In the genomic region with DNA sequence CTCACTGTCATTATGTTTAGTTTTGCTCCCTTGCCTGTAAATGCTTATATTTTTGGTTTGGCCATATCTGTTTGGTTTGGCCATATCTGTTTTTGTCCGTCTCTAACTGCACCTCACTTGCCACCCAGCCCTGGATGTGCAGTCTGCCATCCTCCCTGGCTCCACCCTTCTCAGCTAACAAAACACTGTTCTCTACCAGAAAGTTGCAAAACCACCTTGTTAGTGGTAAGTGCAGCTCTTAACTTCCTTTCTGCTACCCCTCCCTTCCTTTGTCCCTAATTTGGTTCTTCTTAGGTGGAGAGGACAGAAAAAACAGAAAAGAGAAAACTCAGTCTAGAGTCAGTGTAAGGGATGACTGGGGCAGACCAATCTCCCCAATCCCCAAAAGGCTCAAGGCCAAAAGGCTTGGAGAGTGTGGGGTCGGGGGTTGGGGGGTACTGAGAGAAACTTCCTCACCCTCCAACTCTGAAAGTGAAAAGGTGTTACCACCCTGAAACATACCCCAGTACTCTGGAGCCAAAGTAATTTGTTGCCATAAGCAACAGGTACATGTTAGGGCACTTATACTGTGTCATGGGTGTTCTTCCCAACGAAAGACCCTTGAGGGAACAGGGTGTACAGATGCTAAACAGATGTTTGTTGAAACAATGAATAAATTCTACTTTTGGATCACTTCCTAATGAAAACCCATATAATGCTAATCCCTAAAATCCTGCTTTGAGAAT, we compare ENCODE assay signal across 10 cellular contexts. TPM values are rescaled to one million over a fixed set of nuclear protein-coding genes. Genes with fewer than 3 reads are reported as not detected.
DNase-seq lines count a peak whose midpoint lies in the region; ATAC-seq and TF ChIP-seq lines count a peak whose summit lies in the region.
"Had no signal": no experiment of that assay in that cellular context is flagged by ENCODE, and none has a peak within 500 bp of the region (broad histone marks: within the 10 kb centered on the region; RNA-seq: fewer than 3 reads in every experiment).

No MANE protein-coding gene starts in this region.

- H3K27me3 Mint-ChIP-seq in CD8-positive, alpha-beta T cell (ENCODE audit: low read depth), result no peaks in the 10 kb centered on the region
- H3K27me3 Mint-ChIP-seq in GM23338 (ENCODE audit: insufficient read depth, low read depth, poor library complexity), result peaks cover 2% of the 10 kb centered on the region
- no peaks in the 10 kb centered on the region for H3K27me3 Mint-ChIP-seq in T-helper 17 cell

- peak in 6 of 7 experiments; percentile 48 to 75 (median 61) for DNase-seq in CD8-positive, alpha-beta T cell
- DNase-seq in GM23338 (ENCODE audit: low spot score) (no peak), T-helper 17 cell (peak in 1 of 3 donors; percentile 43), NCI-H524 (lab: John Stamatoyannopoulos, UW) (no peak), MG63 (no peak), NCI-H2107 treated with DMSO at 0.1 percent for 48 hours (lab: John Stamatoyannopoulos, UW; ENCODE audit: unreplicated experiment) (no peak)
- no peak for DNase-seq in effector CD8-positive, alpha-beta T cell (lab: John Stamatoyannopoulos, UW)
- DNase-seq: head of caudate nucleus had no signal

- H3F3A ChIP-seq in GM23338 (replicated peaks; ENCODE audit: low read depth), result 0 out of 2 replicates have a peak, but pooled peaks cover 4% of the 10 kb centered on the region

- H3K4me3 ChIP-seq in CD8-positive, alpha-beta T cell (ENCODE audit: low read depth, low read length), result peak overlapping the region; percentile 26
- H3K4me3 ChIP-seq in GM23338 (no peak overlapping the region), iPS-20b (ENCODE audit: low read length) (no peak overlapping the region), MG63 (no peak overlapping the region)

- H3K27me3 ChIP-seq in CD8-positive, alpha-beta T cell (ENCODE audit: insufficient read depth, low read length), result no peaks in the 10 kb centered on the region
- no peaks in the 10 kb centered on the region for H3K27me3 ChIP-seq in GM23338 (ENCODE audit: insufficient read depth)
- H3K27me3 ChIP-seq in iPS-20b (ENCODE audit: insufficient read depth, low read length), result no peaks in the 10 kb centered on the region
- no peaks in the 10 kb centered on the region; the same call in 1 of the 2 replicates for H3K27me3 ChIP-seq in MG63

- H3K36me3 Mint-ChIP-seq in CD8-positive, alpha-beta T cell, result peaks cover 58% of the 10 kb centered on the region
- H3K36me3 Mint-ChIP-seq in GM23338 (ENCODE audit: low read depth), result no peaks in the 10 kb centered on the region
- H3K36me3 Mint-ChIP-seq in T-helper 17 cell (ENCODE audit: low read depth), result peaks cover 19% of the 10 kb centered on the region

- H3K9me2 ChIP-seq in GM23338 (ENCODE audit: insufficient read depth), result 0 out of 2 replicates have a peak, but pooled peaks cover 2% of the 10 kb centered on the region

- TF ChIP-seq CTCF in CD8-positive, alpha-beta T cell (IDR thresholded peaks at IDR 0.05), result no peak
- TF ChIP-seq CTCF in GM23338 (conservative IDR thresholded peaks at IDR 0.05; ENCODE audit: low read depth in 2 of 2), result no peak

- no peaks in the 10 kb centered on the region for H3K79me2 ChIP-seq in GM23338 (replicated peaks; ENCODE audit: insufficient read depth)

- H3K4me2 ChIP-seq in GM23338, result peak overlapping the region; percentile 58

- H4K20me1 ChIP-seq in GM23338 (replicated peaks; ENCODE audit: insufficient read depth), result no peaks in the 10 kb centered on the region

- H3K4me1 ChIP-seq in CD8-positive, alpha-beta T cell (ENCODE audit: insufficient read depth, low read length), result peaks cover 61% of the 10 kb centered on the region
- H3K4me1 ChIP-seq in GM23338 (ENCODE audit: insufficient read depth), result peaks cover 19% of the 10 kb centered on the region
- H3K4me1 ChIP-seq in iPS-20b (ENCODE audit: insufficient read depth, low read length), result peaks cover 18% of the 10 kb centered on the region

- no peaks in the 10 kb centered on the region for H3K9me3 Mint-ChIP-seq in CD8-positive, alpha-beta T cell
- H3K9me3 Mint-ChIP-seq in GM23338, result no peaks in the 10 kb centered on the region; the same call in 2 of the 3 replicates

- POLR2A ChIA-PET in CD8-positive, alpha-beta T cell (lab: Charles Lee), result interaction anchor here (0.6 to 3.0 kb wide), 15 partner anchors 9 to 554 kb away, joined by 3 to 19 read pairs (median 4); a partner anchor contains a TSS

- H3K9ac ChIP-seq in iPS-20b (ENCODE audit: low read depth, low read length), result no peak overlapping the region

- peaks cover 5% of the 10 kb centered on the region for H3K36me3 ChIP-seq in CD8-positive, alpha-beta T cell (ENCODE audit: insufficient read depth, low read length)
- H3K36me3 ChIP-seq in GM23338 (ENCODE audit: insufficient read depth) (no peaks in the 10 kb centered on the region), iPS-20b (ENCODE audit: insufficient read depth, low read depth, low read length) (no peaks in the 10 kb centered on the region), MG63 (no peaks in the 10 kb centered on the region)

- peak; percentile 75 for ATAC-seq in CD8-positive, alpha-beta T cell
- ATAC-seq in GM23338, result no peak
- peak; percentile 84 for ATAC-seq in T-helper 17 cell

- intact Hi-C loops in CD8-positive, alpha-beta T cell (cut with DNase I, micrococcal nuclease), result loop anchor here (1.0 to 5.0 kb wide), 4 partner anchors 8 to 753 kb away; a partner anchor contains a TSS

- peak overlapping the region; percentile 89 for H2AFZ ChIP-seq in GM23338

- peak overlapping the region; percentile 75 for H3K4me3 Mint-ChIP-seq in CD8-positive, alpha-beta T cell
- H3K4me3 Mint-ChIP-seq in GM23338 (no peak overlapping the region; the same call in 2 of the 3 replicates), T-helper 17 cell (peak overlapping the region; percentile 88)

- H3K9me3 ChIP-seq in CD8-positive, alpha-beta T cell (ENCODE audit: low read length), result no peaks in the 10 kb centered on the region
- H3K9me3 ChIP-seq in T-helper 17 cell (ENCODE audit: control insufficient read depth, low read length, poor library complexity, severe bottlenecking) (no peaks in the 10 kb centered on the region), iPS-20b (ENCODE audit: insufficient read depth, low read depth, low read length) (no peaks in the 10 kb centered on the region), MG63 (no peaks in the 10 kb centered on the region)

- H3K27ac Mint-ChIP-seq in CD8-positive, alpha-beta T cell, result peak overlapping the region; percentile 95
- no peak overlapping the region for H3K27ac Mint-ChIP-seq in GM23338
- peak overlapping the region; percentile 98 for H3K27ac Mint-ChIP-seq in T-helper 17 cell

- peaks cover 77% of the 10 kb centered on the region for H3K4me1 Mint-ChIP-seq in CD8-positive, alpha-beta T cell (ENCODE audit: low read depth)
- H3K4me1 Mint-ChIP-seq in GM23338 (peaks cover 24% of the 10 kb centered on the region), T-helper 17 cell (peaks cover 68% of the 10 kb centered on the region)

- CTCF ChIA-PET in CD8-positive, alpha-beta T cell (lab: Charles Lee), result interaction anchor here (0.5 to 7.8 kb wide), 5 partner anchors 9 to 146 kb away, joined by 3 to 61 read pairs (median 5); no protein-coding TSS in a partner anchor

- peak overlapping the region; percentile 56 for H3K27ac ChIP-seq in CD8-positive, alpha-beta T cell (ENCODE audit: low read depth, low read length)
- H3K27ac ChIP-seq in GM23338 (ENCODE audit: low read depth) (0 out of 2 replicates have a peak overlapping the region, but pooled peaks have one; percentile 60), iPS-20b (ENCODE audit: low read length) (peak overlapping the region; percentile 76)

TF ChIP-seq in GM23338, 12 proteins besides CTCF, POLR2A, EP300 and RAD21:
- TF ChIP-seq NANOG (IDR thresholded peaks at IDR 0.05; ENCODE audit: borderline replicate concordance) (no peak), ZNF331 (CRISPR knock-in tag; IDR thresholded peaks at IDR 0.05; ENCODE audit: low read depth) (no peak)

RNA-seq across cellular contexts. Expression of a gene that starts 5.0 kb away (rescaled TPM):
- 100 to 1,000 TPM; 115 to 125 TPM for total RNA-seq in CD8-positive, alpha-beta T cell
- total RNA-seq in GM23338 (2014; rRNA removed; shearing (Covaris generic)), result 0.23 TPM in 1 of 2 replicates, not detected in the other
- 0.17 TPM in 1 of 2 replicates, not detected in the other for polyA plus RNA-seq in GM23338 (2016; fragmentation: Nextera tagmentation; extraction: Ambion mirVana)
- 100 to 1,000 TPM; 216 to 233 TPM for total RNA-seq in T-helper 17 cell
- total RNA-seq in MG63 (2014; rRNA removed; shearing (Covaris generic); ENCODE audit: low replicate concordance), result not detected in 2 replicates
- total RNA-seq: LHCN-M2 had no signal

RNA-seq across cellular contexts. Expression of a gene that starts 27.5 kb away (rescaled TPM):
- total RNA-seq in CD8-positive, alpha-beta T cell, result under 1 TPM in 1 of 2 experiments, not detected in 1; 0.79 TPM
- total RNA-seq in GM23338 (2014; rRNA removed; shearing (Covaris generic)), result not detected in 2 replicates
- not detected in 2 replicates for polyA plus RNA-seq in GM23338 (2016; fragmentation: Nextera tagmentation; extraction: Ambion mirVana)
- total RNA-seq in T-helper 17 cell, result under 1 TPM in 1 of 2 donors, not detected in 1; 0.50 TPM
- not detected in 2 replicates for total RNA-seq in MG63 (2014; rRNA removed; shearing (Covaris generic); ENCODE audit: low replicate concordance)
- total RNA-seq: LHCN-M2 had no signal

RNA-seq across cellular contexts. Expression of a gene that starts 48.8 kb away (rescaled TPM):
- total RNA-seq in CD8-positive, alpha-beta T cell, result 1 to 10 TPM; 1.9 to 2.3 TPM
- total RNA-seq in GM23338 (2014; rRNA removed; shearing (Covaris generic)), result 7.1 and 8.2 TPM in 2 replicates
- 3.9 and 4.7 TPM in 2 replicates for polyA plus RNA-seq in GM23338 (2016; fragmentation: Nextera tagmentation; extraction: Ambion mirVana)
- 1 to 10 TPM; 1.9 to 3.4 TPM for total RNA-seq in T-helper 17 cell
- 2.1 and 20.1 TPM in 2 replicates for total RNA-seq in MG63 (2014; rRNA removed; shearing (Covaris generic); ENCODE audit: low replicate concordance)

Comparison
In these comparisons a context has a peak if more than half of its experiments do, and no peak if none do; other contexts are left out.
1. DNase-seq: peak in CD8-positive, alpha-beta T cell (6 of 7); none in GM23338 (single experiment), NCI-H524 (0 of 2), effector CD8-positive, alpha-beta T cell (single experiment), MG63 (single experiment) and NCI-H2107 treated with DMSO at 0.1 percent for 48 hours (single experiment).
2. RNA of a gene that starts 5.0 kb away (total RNA-seq): 216 to 233 TPM in T-helper 17 cell and 115 to 125 TPM in CD8-positive, alpha-beta T cell; 0.23 TPM in GM23338 and not detected in MG63; every median in the first group is over 10 times any median in the second.
3. Peak in every context shown above with its lines, with median percentiles within 50 percentile points of each other: H3K27ac ChIP-seq.